9 cellular contexts compared by ENCODE assay signal in genomic region chr16:72865258-72865657, GRCh38.
"Had no signal": no experiment of that assay in that cellular context is flagged by ENCODE, and none has a peak within 500 bp of the region (broad histone marks: within the 10 kb centered on the region; RNA-seq: fewer than 3 reads in every experiment).

No MANE protein-coding gene starts in this region.

- H3K4me3 Mint-ChIP-seq: HFFc6, IgD-negative memory B cell had no signal

- H3K27me3 Mint-ChIP-seq: IgD-negative memory B cell had no signal

- H3K4me1 ChIP-seq: HAP-1 had no signal

- H3K36me3 ChIP-seq: HAP-1 had no signal

- H3K27ac ChIP-seq: GM23248, HL-60 had no signal

- H3K9me3 Mint-ChIP-seq: HFFc6 had no signal

- H3K9me3 ChIP-seq: HAP-1 had no signal

- DNase-seq: GM23248, GOT3, H7, HFFc6 had no signal

- H3K27ac Mint-ChIP-seq: HFFc6, IgD-negative memory B cell had no signal

- ATAC-seq: HCT116, HepG2 had no signal

- H3K9ac ChIP-seq: GM23248 had no signal

- H2AFZ ChIP-seq: GM23248 had no signal

- H3K4me3 ChIP-seq: GM23248, HAP-1 had no signal
